8 cellular contexts compared by ENCODE assay signal in the genomic region with DNA sequence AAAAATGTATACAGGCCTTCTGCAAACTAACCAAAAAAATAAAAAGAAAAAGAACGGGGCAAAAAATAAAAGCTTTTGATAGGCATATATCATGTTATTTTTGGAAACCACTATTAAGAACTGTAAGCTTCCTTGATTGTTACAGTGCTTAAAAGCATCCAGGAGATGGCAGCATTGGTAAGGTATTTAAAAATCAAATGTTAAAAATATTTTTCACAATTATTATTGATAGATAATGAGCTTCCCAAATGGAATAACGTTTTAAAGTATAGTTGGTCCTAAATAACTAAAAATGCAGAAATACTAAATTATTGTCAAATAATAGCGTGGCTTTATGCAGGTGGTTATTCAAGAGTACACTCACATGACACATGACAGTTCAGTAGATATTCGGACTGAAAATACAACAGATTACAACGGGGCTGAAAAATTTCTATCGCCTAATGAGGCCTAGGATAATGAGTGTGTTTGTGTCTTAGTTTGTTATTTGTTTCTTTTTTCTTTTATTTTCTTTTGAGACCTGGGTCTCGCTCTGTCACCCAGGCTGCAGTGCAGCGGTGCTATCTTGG.
DNase-seq lines count a peak whose midpoint lies in the region; ATAC-seq, FAIRE-seq and TF ChIP-seq lines count a peak whose summit lies in the region.

No MANE protein-coding gene starts in this region.

- no peak overlapping the region for H3K9ac ChIP-seq in OCI-LY3 (ENCODE audit: low read length)
- no peak overlapping the region for H3K9ac ChIP-seq in endothelial cell of umbilical vein (replicated peaks; ENCODE audit: extremely low read depth, insufficient read depth, low read length)

- H3K27me3 ChIP-seq in OCI-LY3 (ENCODE audit: low read depth, low read length) (no peaks in the 10 kb centered on the region), endothelial cell of umbilical vein (ENCODE audit: control insufficient read depth in 2 of 2, insufficient read depth in 2 of 2, low read length in 2 of 2) (no peaks in the 10 kb centered on the region)

- H3K4me3 ChIP-seq in OCI-LY3 (ENCODE audit: low read length) (no peak overlapping the region), endothelial cell of umbilical vein (replicated peaks in 1 of 3; ENCODE audit: insufficient read depth in 1 of 3, low read depth in 1 of 3, low read length in 3 of 3) (no peak overlapping the region)

- peaks cover 17% of the 10 kb centered on the region for H3K4me1 Mint-ChIP-seq in osteocyte (ENCODE audit: unreplicated experiment)
- peaks cover 20% of the 10 kb centered on the region for H3K4me1 Mint-ChIP-seq in activated CD4-positive, alpha-beta T cell treated with anti-CD3 and anti-CD28 coated beads, Interleukin-2, amount 10 ng/mL, durations not matched to agents 24 days and 14 days

- H3K4me3 Mint-ChIP-seq in osteocyte (ENCODE audit: unreplicated experiment): no peak overlapping the region
- H3K4me3 Mint-ChIP-seq in activated CD4-positive, alpha-beta T cell treated with anti-CD3 and anti-CD28 coated beads, Interleukin-2, amount 10 ng/mL, durations not matched to agents 24 days and 14 days: no peak overlapping the region

- H3K4me2 ChIP-seq in OCI-LY3 (ENCODE audit: low read length): peak overlapping the region; percentile 32; the same call in 1 of the 2 replicates
- H3K4me2 ChIP-seq in endothelial cell of umbilical vein (ENCODE audit: insufficient read depth, low read length): no peak overlapping the region

- H3K9me3 ChIP-seq in OCI-LY3 (ENCODE audit: insufficient read depth, low read length) (0 out of 2 replicates have a peak, but pooled peaks cover 3% of the 10 kb centered on the region), endothelial cell of umbilical vein (replicated peaks; ENCODE audit: control insufficient read depth, insufficient read depth, low read length) (no peaks in the 10 kb centered on the region)

- no peak for TF ChIP-seq POLR2A in endothelial cell of umbilical vein (IDR thresholded peaks at IDR 0.05; ENCODE audit: low read depth, low read length)

- POLR2A ChIA-PET in endothelial cell of umbilical vein (lab: Charles Lee): interaction anchor here (0.6 to 1.5 kb wide), 2 partner anchors 127 to 179 kb away, joined by 3 to 4 read pairs; a partner anchor contains a TSS

- H2AFZ ChIP-seq in OCI-LY3 (ENCODE audit: low read depth, low read length) (no peak overlapping the region), endothelial cell of umbilical vein (ENCODE audit: low read depth, low read length) (no peak overlapping the region)

- peak; percentile 1 for DNase-seq in NCI-H748 (lab: John Stamatoyannopoulos, UW; ENCODE audit: unreplicated experiment)
- DNase-seq in NCI-H748 treated with DMSO at 0.1 percent for 48 hours (lab: John Stamatoyannopoulos, UW): no peak
- DNase-seq in endothelial cell of umbilical vein (ENCODE audit: low read depth, low spot score): peak; percentile 47
- DNase-seq in osteocyte (ENCODE audit: extremely low spot score, unreplicated experiment): no peak
- DNase-seq in GF-D8 (lab: John Stamatoyannopoulos, UW): no peak
- DNase-seq in activated CD4-positive, alpha-beta T cell treated with anti-CD3 and anti-CD28 coated beads, Interleukin-2, amount 10 ng/mL, durations not matched to agents 24 days and 14 days: no peak

- no peaks in the 10 kb centered on the region for H3K36me3 Mint-ChIP-seq in osteocyte (ENCODE audit: unreplicated experiment)
- peaks cover 6% of the 10 kb centered on the region for H3K36me3 Mint-ChIP-seq in activated CD4-positive, alpha-beta T cell treated with anti-CD3 and anti-CD28 coated beads, Interleukin-2, amount 10 ng/mL, durations not matched to agents 24 days and 14 days (ENCODE audit: low read depth)

- peak; percentile 81 for FAIRE-seq in endothelial cell of umbilical vein (lab: Jason Lieb, UNC)

- TF ChIP-seq CTCF in OCI-LY3 (IDR thresholded peaks at IDR 0.05; ENCODE audit: low read depth, low read length) (peak; percentile 75), endothelial cell of umbilical vein (IDR thresholded peaks at IDR 0.05; ENCODE audit: extremely low read depth in 1 of 2, insufficient read depth in 1 of 2, low read depth in 1 of 2, low read length in 2 of 2) (peak; percentile 14 to 36), osteocyte (IDR thresholded peaks at IDR 0.05) (peak; percentile 72)

- H3K4me1 ChIP-seq in OCI-LY3 (ENCODE audit: low read length): peaks cover 27% of the 10 kb centered on the region
- no peaks in the 10 kb centered on the region for H3K4me1 ChIP-seq in endothelial cell of umbilical vein (ENCODE audit: control insufficient read depth, extremely low read depth, insufficient read depth, low read length)

- dilution Hi-C loops in endothelial cell of umbilical vein (cut with MboI; ENCODE audit: extremely low pct_ligation_motif_present, low sequenced_read_pairs): no loop called here

- H3K9me3 Mint-ChIP-seq in osteocyte (ENCODE audit: unreplicated experiment): no peaks in the 10 kb centered on the region
- no peaks in the 10 kb centered on the region for H3K9me3 Mint-ChIP-seq in activated CD4-positive, alpha-beta T cell treated with anti-CD3 and anti-CD28 coated beads, Interleukin-2, amount 10 ng/mL, durations not matched to agents 24 days and 14 days

- CTCF ChIA-PET in endothelial cell of umbilical vein (lab: Charles Lee): interaction anchor here (0.6 to 5.0 kb wide), 91 partner anchors 8 to 1095 kb away, joined by 3 to 142 read pairs (median 4); a partner anchor contains a TSS

- BruUV-seq in endothelial cell of umbilical vein (replicated peaks; lab: Mats Ljungman, UMichigan): no TSS peak

- intact Hi-C loops in endothelial cell of umbilical vein (cut with micrococcal nuclease): loop anchor here (1.0 to 2.0 kb wide), 5 partner anchors 18 to 426 kb away; no protein-coding TSS in a partner anchor
- intact Hi-C loops in activated CD4-positive, alpha-beta T cell treated with anti-CD3 and anti-CD28 coated beads, Interleukin-2, amount 10 ng/mL, durations not matched to agents 24 days and 14 days (cut with micrococcal nuclease): loop anchor here (1.0 to 5.0 kb wide), 4 partner anchors 216 to 529 kb away; no protein-coding TSS in a partner anchor

- H3K27ac ChIP-seq in OCI-LY3 (ENCODE audit: low read length) (no peak overlapping the region), endothelial cell of umbilical vein (ENCODE audit: insufficient read depth, low read depth, low read length) (no peak overlapping the region)

- no peak for ATAC-seq in GM21515 (IDR thresholded peaks at IDR 0.05; ENCODE audit: unreplicated experiment)

- H4K20me1 ChIP-seq in OCI-LY3 (ENCODE audit: insufficient read depth, low read length): no peaks in the 10 kb centered on the region
- H4K20me1 ChIP-seq in endothelial cell of umbilical vein (replicated peaks; ENCODE audit: control insufficient read depth, extremely low read depth, insufficient read depth, low read length): no peaks in the 10 kb centered on the region

- H3K79me2 ChIP-seq in OCI-LY3 (ENCODE audit: low read length) (no peaks in the 10 kb centered on the region), endothelial cell of umbilical vein (ENCODE audit: control insufficient read depth, insufficient read depth, low read length) (no peaks in the 10 kb centered on the region)

- H3K27me3 Mint-ChIP-seq in osteocyte (ENCODE audit: unreplicated experiment): no peaks in the 10 kb centered on the region
- no peaks in the 10 kb centered on the region for H3K27me3 Mint-ChIP-seq in activated CD4-positive, alpha-beta T cell treated with anti-CD3 and anti-CD28 coated beads, Interleukin-2, amount 10 ng/mL, durations not matched to agents 24 days and 14 days

- H3K36me3 ChIP-seq in OCI-LY3 (replicated peaks; ENCODE audit: low read depth, low read length) (no peaks in the 10 kb centered on the region), endothelial cell of umbilical vein (ENCODE audit: control insufficient read depth in 2 of 2, extremely low read depth in 1 of 2, insufficient read depth in 2 of 2, low read length in 2 of 2) (no peaks in the 10 kb centered on the region)

- H3K9me1 ChIP-seq in endothelial cell of umbilical vein (replicated peaks; ENCODE audit: control insufficient read depth, extremely low read depth, insufficient read depth, low read length): no peaks in the 10 kb centered on the region

- H3K27ac Mint-ChIP-seq in osteocyte (ENCODE audit: unreplicated experiment): no peak overlapping the region
- H3K27ac Mint-ChIP-seq in activated CD4-positive, alpha-beta T cell treated with anti-CD3 and anti-CD28 coated beads, Interleukin-2, amount 10 ng/mL, durations not matched to agents 24 days and 14 days: no peak overlapping the region

TF ChIP-seq in endothelial cell of umbilical vein, 7 proteins besides CTCF, POLR2A, EP300 and RAD21:
- TF ChIP-seq GATA2 (IDR thresholded peaks at IDR 0.05; ENCODE audit: insufficient read depth, insufficient read length, low read depth, low read length) (no peak), EZH2 (IDR thresholded peaks at IDR 0.05; ENCODE audit: borderline replicate concordance, low read depth, low read length, severe bottlenecking) (no peak), POLR2AphosphoS5 (IDR thresholded peaks at IDR 0.05; ENCODE audit: insufficient read depth, low read depth, low read length) (no peak), FOS (IDR thresholded peaks at IDR 0.05; ENCODE audit: borderline replicate concordance, insufficient read depth, low read length) (no peak)
- TF ChIP-seq, protein P1, sequence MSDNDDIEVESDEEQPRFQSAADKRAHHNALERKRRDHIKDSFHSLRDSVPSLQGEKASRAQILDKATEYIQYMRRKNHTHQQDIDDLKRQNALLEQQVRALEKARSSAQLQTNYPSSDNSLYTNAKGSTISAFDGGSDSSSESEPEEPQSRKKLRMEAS (IDR thresholded peaks at IDR 0.05; ENCODE audit: insufficient read depth, insufficient read length): no peak

Comparison
In these comparisons a context has a peak if more than half of its experiments do, and no peak if none do; other contexts are left out.
1. DNase-seq: peak in NCI-H748 (single experiment) and endothelial cell of umbilical vein (single experiment); none in NCI-H748 treated with DMSO at 0.1 percent for 48 hours (single experiment), osteocyte (single experiment), GF-D8 (single experiment) and activated CD4-positive, alpha-beta T cell treated with anti-CD3 and anti-CD28 coated beads, Interleukin-2, amount 10 ng/mL, durations not matched to agents 24 days and 14 days (single experiment).
2. CTCF ChIP-seq: peak in every context shown above with its lines; median percentile 75 in OCI-LY3; 72 in osteocyte; 25 in endothelial cell of umbilical vein.